28 cellular contexts compared by ENCODE assay signal in the genomic region with DNA sequence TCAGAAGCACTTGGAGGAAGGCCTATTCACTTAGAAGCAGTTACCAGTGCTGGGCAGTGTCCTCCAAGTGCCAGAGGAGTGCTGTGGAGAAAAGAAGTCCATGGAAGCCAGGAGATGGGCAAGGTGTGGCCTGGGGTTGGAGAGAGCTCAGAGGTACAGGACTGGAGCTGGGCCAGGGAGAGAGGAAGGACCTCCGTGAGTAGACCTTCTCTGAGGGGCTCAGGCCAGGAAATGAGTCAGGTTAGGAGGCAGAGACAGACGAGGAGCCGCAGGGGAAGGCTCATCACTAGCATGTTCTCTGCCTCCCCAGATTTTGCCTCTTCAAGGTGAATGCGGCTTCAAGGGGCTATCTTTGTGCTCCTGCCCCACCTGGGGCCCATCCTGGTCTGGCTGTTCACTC. TPM values are rescaled to one million over a fixed set of nuclear protein-coding genes. Genes with fewer than 3 reads are reported as not detected.
"Had no signal": no experiment of that assay in that cellular context is flagged by ENCODE, and none has a peak within 500 bp of the region (broad histone marks: within the 10 kb centered on the region; RNA-seq: fewer than 3 reads in every experiment).

No MANE protein-coding gene starts in this region.

- H3K4me1 Mint-ChIP-seq: activated B cell treated with CpG ODN at 0.5 μM for 24 hours, T-cell had no signal

- ATAC-seq: activated T-cell treated with anti-CD3 and anti-CD28 coated beads, Interleukin-2, amount 50 U/mL, for 72 hours; Panc1; Right ventricle myocardium inferior; T-cell had no signal

- H3K9me3 Mint-ChIP-seq: activated B cell treated with CpG ODN at 0.5 μM for 24 hours; activated CD4-positive, alpha-beta memory T cell treated with anti-CD3 and anti-CD28 coated beads, Interleukin-2, amount 10 ng/mL, durations not matched to agents 7 days and 5 days; activated T-cell treated with anti-CD3 and anti-CD28 coated beads, Interleukin-2, amount 50 U/mL, for 72 hours; activated T-helper 2 cell treated with anti-CD3 and anti-CD28 coated beads, Interferon-gamma antibody, Interleukin-2, Interleukin-4, amounts not matched to agents 10 μg/mL and 5 μg/mL and 100 μg/mL, durations not matched to agents 14 hours and 24 hours and 36 hours; T-cell had no signal

- H3K27ac Mint-ChIP-seq: activated B cell treated with CpG ODN at 0.5 μM for 24 hours; activated CD4-positive, alpha-beta memory T cell treated with anti-CD3 and anti-CD28 coated beads, Interleukin-2, amount 10 ng/mL, durations not matched to agents 7 days and 5 days; activated naive CD8-positive, alpha-beta T cell; activated T-cell treated with anti-CD3 and anti-CD28 coated beads, Interleukin-2, amount 50 U/mL, for 72 hours; activated T-helper 2 cell treated with anti-CD3 and anti-CD28 coated beads, Interferon-gamma antibody, Interleukin-2, Interleukin-4, amounts not matched to agents 10 μg/mL and 5 μg/mL and 100 μg/mL, durations not matched to agents 14 hours and 24 hours and 36 hours; T-cell had no signal

- H3K4me3 Mint-ChIP-seq: activated B cell treated with CpG ODN at 0.5 μM for 24 hours; activated CD4-positive, alpha-beta memory T cell treated with anti-CD3 and anti-CD28 coated beads, Interleukin-2, amount 10 ng/mL, durations not matched to agents 7 days and 5 days; activated naive CD8-positive, alpha-beta T cell; activated T-cell treated with anti-CD3 and anti-CD28 coated beads, Interleukin-2, amount 50 U/mL, for 72 hours; T-cell had no signal

- H3K27me3 Mint-ChIP-seq: activated B cell treated with CpG ODN at 0.5 μM for 24 hours; activated CD4-positive, alpha-beta memory T cell treated with anti-CD3 and anti-CD28 coated beads, Interleukin-2, amount 10 ng/mL, durations not matched to agents 7 days and 5 days; activated naive CD8-positive, alpha-beta T cell; T-cell had no signal

- DNase-seq: activated B cell treated with CpG ODN at 0.5 μM for 24 hours; activated CD4-positive, alpha-beta memory T cell treated with anti-CD3 and anti-CD28 coated beads, Interleukin-2, amount 10 ng/mL, durations not matched to agents 7 days and 5 days; activated CD4-positive, alpha-beta T cell treated with anti-CD3 and anti-CD28 coated beads for 1 hour; activated CD4-positive, alpha-beta T cell treated with anti-CD3 and anti-CD28 coated beads, Interleukin-2, amount 50 U/mL, for 1 hour; activated gamma-delta T cell treated with Interleukin-2 at 50 U/mL for 16 hours; activated T-cell treated with anti-CD3 and anti-CD28 coated beads for 4 hours; activated T-cell treated with anti-CD3 and anti-CD28 coated beads, Interleukin-2, amount 50 U/mL, for 72 hours; adrenal gland; anterior cingulate cortex; MG63; MV-4-11; NCI-H1092 treated with DMSO at 0.1 percent for 48 hours; NCI-H1417 treated with DMSO at 0.1 percent for 48 hours; NCI-H1694; NCI-H2029 treated with DMSO at 0.1 percent for 48 hours; NCI-H510A treated with DMSO at 0.1 percent for 48 hours; NCI-H69; NK-92 treated with Interleukin-12 subunit alpha and Interleukin-12 subunit beta, amount 100 ng/mL, for 24 hours; OCI-M1; RPMI8226; T-cell had no signal

RNA-seq across cellular contexts. Expression of a gene that starts 0.4 kb away (rescaled TPM):
- total RNA-seq: activated B cell treated with CpG ODN at 0.5 μM for 24 hours; activated CD4-positive, alpha-beta memory T cell treated with anti-CD3 and anti-CD28 coated beads, Interleukin-2, amount 10 ng/mL, durations not matched to agents 7 days and 5 days; activated CD8-positive, alpha-beta memory T cell treated with anti-CD3 and anti-CD28 coated beads for 36 hours; activated T-cell treated with anti-CD3 and anti-CD28 coated beads, Interleukin-2, amount 50 U/mL, for 72 hours; activated T-helper 2 cell treated with anti-CD3 and anti-CD28 coated beads, Interferon-gamma antibody, Interleukin-2, Interleukin-4, amounts not matched to agents 10 μg/mL and 5 μg/mL and 100 μg/mL, durations not matched to agents 14 hours and 24 hours and 36 hours; adrenal gland; cardiac septum; Right ventricle myocardium inferior; T-cell; T-helper 2 cell treated with Interferon-gamma antibody and Interleukin-4, amounts not matched to agents 100 ng/mL and 5 ng/mL, for 36 hours had no signal

RNA-seq across cellular contexts. Expression of a gene that starts 10.3 kb away (rescaled TPM):
- total RNA-seq: activated B cell treated with CpG ODN at 0.5 μM for 24 hours; activated CD4-positive, alpha-beta memory T cell treated with anti-CD3 and anti-CD28 coated beads, Interleukin-2, amount 10 ng/mL, durations not matched to agents 7 days and 5 days; activated CD8-positive, alpha-beta memory T cell treated with anti-CD3 and anti-CD28 coated beads for 36 hours; activated T-cell treated with anti-CD3 and anti-CD28 coated beads, Interleukin-2, amount 50 U/mL, for 72 hours; activated T-helper 2 cell treated with anti-CD3 and anti-CD28 coated beads, Interferon-gamma antibody, Interleukin-2, Interleukin-4, amounts not matched to agents 10 μg/mL and 5 μg/mL and 100 μg/mL, durations not matched to agents 14 hours and 24 hours and 36 hours; T-cell; T-helper 2 cell treated with Interferon-gamma antibody and Interleukin-4, amounts not matched to agents 100 ng/mL and 5 ng/mL, for 36 hours had no signal
